In the genomic region with DNA sequence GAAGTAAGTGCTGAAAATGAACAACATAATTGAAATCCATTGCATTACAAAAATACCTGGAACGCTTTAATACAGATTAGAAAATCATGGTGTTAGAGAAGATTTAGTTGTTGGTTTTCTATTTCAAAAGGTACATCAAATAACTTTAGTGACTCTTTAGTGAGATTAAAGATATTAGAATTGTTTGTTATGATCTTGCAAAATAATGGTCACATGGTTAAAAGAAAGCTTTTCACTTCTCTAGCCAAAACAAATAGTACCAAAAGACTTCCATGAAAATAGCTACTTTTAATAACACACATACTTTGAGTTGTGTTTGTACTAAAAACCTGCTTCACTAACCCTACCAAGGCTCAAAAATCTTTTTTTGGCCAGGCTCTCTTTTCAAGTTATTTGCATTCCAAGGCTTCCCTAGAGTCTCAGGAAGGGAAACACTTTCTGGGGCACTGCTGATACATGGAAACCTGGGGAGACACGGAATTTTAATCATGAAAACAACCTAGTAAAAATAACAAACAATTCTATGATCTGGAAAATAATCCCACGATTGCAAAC, we compare ENCODE assay signal across 31 cellular contexts. TPM values are rescaled to one million over a fixed set of nuclear protein-coding genes. Genes with fewer than 3 reads are reported as not detected.
"Had no signal": no experiment of that assay in that cellular context is flagged by ENCODE, and none has a peak within 500 bp of the region (broad histone marks: within the 10 kb centered on the region; RNA-seq: fewer than 3 reads in every experiment).

A gene with protein sequence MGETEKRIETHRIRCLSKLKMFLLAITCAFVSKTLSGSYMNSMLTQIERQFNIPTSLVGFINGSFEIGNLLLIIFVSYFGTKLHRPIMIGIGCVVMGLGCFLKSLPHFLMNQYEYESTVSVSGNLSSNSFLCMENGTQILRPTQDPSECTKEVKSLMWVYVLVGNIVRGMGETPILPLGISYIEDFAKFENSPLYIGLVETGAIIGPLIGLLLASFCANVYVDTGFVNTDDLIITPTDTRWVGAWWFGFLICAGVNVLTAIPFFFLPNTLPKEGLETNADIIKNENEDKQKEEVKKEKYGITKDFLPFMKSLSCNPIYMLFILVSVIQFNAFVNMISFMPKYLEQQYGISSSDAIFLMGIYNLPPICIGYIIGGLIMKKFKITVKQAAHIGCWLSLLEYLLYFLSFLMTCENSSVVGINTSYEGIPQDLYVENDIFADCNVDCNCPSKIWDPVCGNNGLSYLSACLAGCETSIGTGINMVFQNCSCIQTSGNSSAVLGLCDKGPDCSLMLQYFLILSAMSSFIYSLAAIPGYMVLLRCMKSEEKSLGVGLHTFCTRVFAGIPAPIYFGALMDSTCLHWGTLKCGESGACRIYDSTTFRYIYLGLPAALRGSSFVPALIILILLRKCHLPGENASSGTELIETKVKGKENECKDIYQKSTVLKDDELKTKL (minus strand): TSS at position 147 of the 555 bp plus-strand sequence. CDS start 270 bp downstream, outside the sequence.

- H3K4me3 ChIP-seq: body of pancreas, heart left ventricle, left ventricle myocardium inferior, lung, sigmoid colon, smooth muscle cell, tibial artery had no signal

- H3K4me3 Mint-ChIP-seq: activated CD4-positive, alpha-beta T cell treated with anti-CD3 and anti-CD28 coated beads for 36 hours; activated CD8-positive, alpha-beta memory T cell treated with anti-CD3 and anti-CD28 coated beads, Interleukin-2, amount 10 ng/mL, durations not matched to agents 7 days and 5 days; activated CD8-positive, alpha-beta T cell treated with anti-CD3 and anti-CD28 coated beads, Interleukin-2, amount 10 ng/mL, durations not matched to agents 7 days and 5 days; activated naive CD4-positive, alpha-beta T cell treated with anti-CD3 and anti-CD28 coated beads, Interleukin-2, amount 50 U/mL, for 24 hours; activated naive CD8-positive, alpha-beta T cell treated with anti-CD3 and anti-CD28 coated beads, Interleukin-2, amount 50 U/mL, for 24 hours; natural killer cell; stimulated activated memory B cell treated with anti-CD40 and anti-IgM and Interleukin-4, amounts not matched to agents 10 μg/mL and 1 μg/mL and 100 μg/mL, for 72 hours; stimulated activated naive CD8-positive, alpha-beta T cell treated with anti-CD3 and anti-CD28 coated beads, Interleukin-15, amount 100 ng/mL, for 72 hours had no signal

- H3K4me1 Mint-ChIP-seq: activated CD4-positive, alpha-beta T cell treated with anti-CD3 and anti-CD28 coated beads for 36 hours; activated CD8-positive, alpha-beta memory T cell treated with anti-CD3 and anti-CD28 coated beads, Interleukin-2, amount 10 ng/mL, durations not matched to agents 7 days and 5 days; activated naive CD4-positive, alpha-beta T cell treated with anti-CD3 and anti-CD28 coated beads, Interleukin-2, amount 50 U/mL, for 24 hours; activated naive CD8-positive, alpha-beta T cell treated with anti-CD3 and anti-CD28 coated beads, Interleukin-2, amount 50 U/mL, for 24 hours; natural killer cell; stimulated activated memory B cell treated with anti-CD40 and anti-IgM and Interleukin-4, amounts not matched to agents 10 μg/mL and 1 μg/mL and 100 μg/mL, for 72 hours; stimulated activated naive CD8-positive, alpha-beta T cell treated with anti-CD3 and anti-CD28 coated beads, Interleukin-15, amount 100 ng/mL, for 72 hours had no signal

- H3K9me3 ChIP-seq: body of pancreas, tibial artery had no signal

- ATAC-seq: activated CD4-positive, alpha-beta T cell treated with anti-CD3 and anti-CD28 coated beads for 36 hours; activated CD8-positive, alpha-beta memory T cell treated with anti-CD3 and anti-CD28 coated beads, Interleukin-2, amount 10 ng/mL, durations not matched to agents 7 days and 5 days; activated CD8-positive, alpha-beta T cell treated with anti-CD3 and anti-CD28 coated beads, Interleukin-2, amount 10 ng/mL, durations not matched to agents 7 days and 5 days; activated naive CD8-positive, alpha-beta T cell treated with anti-CD3 and anti-CD28 coated beads, Interleukin-2, amount 50 U/mL, for 24 hours; body of pancreas; heart left ventricle; natural killer cell; stimulated activated memory B cell treated with anti-CD40 and anti-IgM and Interleukin-4, amounts not matched to agents 10 μg/mL and 1 μg/mL and 100 μg/mL, for 72 hours; stimulated activated naive CD8-positive, alpha-beta T cell treated with anti-CD3 and anti-CD28 coated beads, Interleukin-15, amount 100 ng/mL, for 72 hours had no signal

- H3K36me3 Mint-ChIP-seq: activated naive CD4-positive, alpha-beta T cell treated with anti-CD3 and anti-CD28 coated beads, Interleukin-2, amount 50 U/mL, for 24 hours; natural killer cell; stimulated activated memory B cell treated with anti-CD40 and anti-IgM and Interleukin-4, amounts not matched to agents 10 μg/mL and 1 μg/mL and 100 μg/mL, for 72 hours had no signal

- H3K27ac ChIP-seq: body of pancreas, heart left ventricle, left ventricle myocardium inferior, sigmoid colon, tibial artery had no signal

- H3K4me1 ChIP-seq: body of pancreas, heart left ventricle, left ventricle myocardium inferior, sigmoid colon had no signal

- H3K4me2 ChIP-seq: smooth muscle cell had no signal

- H3K27me3 Mint-ChIP-seq: stimulated activated naive CD8-positive, alpha-beta T cell treated with anti-CD3 and anti-CD28 coated beads, Interleukin-15, amount 100 ng/mL, for 72 hours had no signal

- H3K27me3 ChIP-seq: body of pancreas, heart left ventricle, sigmoid colon, tibial artery had no signal

- DNase-seq: activated CD4-positive, alpha-beta T cell treated with anti-CD3 and anti-CD28 coated beads for 36 hours; activated CD4-positive, CD25-positive, alpha-beta regulatory T cell; activated CD8-positive, alpha-beta memory T cell treated with anti-CD3 and anti-CD28 coated beads, Interleukin-2, amount 10 ng/mL, durations not matched to agents 7 days and 5 days; activated CD8-positive, alpha-beta T cell treated with anti-CD3 and anti-CD28 coated beads, Interleukin-2, amount 10 ng/mL, durations not matched to agents 7 days and 5 days; activated naive CD8-positive, alpha-beta T cell treated with anti-CD3 and anti-CD28 coated beads, Interleukin-2, amount 50 U/mL, for 24 hours; activated T-cell treated with anti-CD3 and anti-CD28 coated beads, Interleukin-2, amount 50 U/mL, for 48 hours; anterior cingulate cortex; body of pancreas; dermis blood vessel endothelial cell; effector CD8-positive, alpha-beta T cell; erythroblast; heart left ventricle; left ventricle myocardium inferior; mesendoderm; natural killer cell; posterior cingulate gyrus; sigmoid colon; stimulated activated CD4-positive, alpha-beta T cell treated with anti-CD3 and anti-CD28 coated beads, Interleukin-1b, Interleukin-23, amount 100 ng/mL, for 48 hours; stimulated activated CD4-positive, alpha-beta T cell treated with anti-CD3 and anti-CD28 coated beads, Interleukin-4, amount 100 ng/mL, for 4 hours; stimulated activated CD8-positive, alpha-beta memory T cell treated with anti-CD3 and anti-CD28 coated beads, Interleukin-4, amount 100 ng/mL, for 48 hours; stimulated activated naive CD8-positive, alpha-beta T cell treated with anti-CD3 and anti-CD28 coated beads, Interleukin-15, amount 100 ng/mL, for 72 hours; T-helper 1 cell; tibial artery had no signal

- H3K27ac Mint-ChIP-seq: activated CD4-positive, alpha-beta T cell treated with anti-CD3 and anti-CD28 coated beads for 36 hours; activated CD8-positive, alpha-beta memory T cell treated with anti-CD3 and anti-CD28 coated beads, Interleukin-2, amount 10 ng/mL, durations not matched to agents 7 days and 5 days; activated CD8-positive, alpha-beta T cell treated with anti-CD3 and anti-CD28 coated beads, Interleukin-2, amount 10 ng/mL, durations not matched to agents 7 days and 5 days; activated naive CD4-positive, alpha-beta T cell treated with anti-CD3 and anti-CD28 coated beads, Interleukin-2, amount 50 U/mL, for 24 hours; activated naive CD8-positive, alpha-beta T cell treated with anti-CD3 and anti-CD28 coated beads, Interleukin-2, amount 50 U/mL, for 24 hours; activated T-helper 2 cell treated with anti-CD3 and anti-CD28 coated beads, Interferon-gamma antibody, Interleukin-2, Interleukin-4, amounts not matched to agents 10 μg/mL and 5 μg/mL and 100 μg/mL, durations not matched to agents 14 hours and 24 hours and 36 hours; natural killer cell; stimulated activated memory B cell treated with anti-CD40 and anti-IgM and Interleukin-4, amounts not matched to agents 10 μg/mL and 1 μg/mL and 100 μg/mL, for 72 hours; stimulated activated naive CD8-positive, alpha-beta T cell treated with anti-CD3 and anti-CD28 coated beads, Interleukin-15, amount 100 ng/mL, for 72 hours had no signal

- H3K36me3 ChIP-seq: heart left ventricle, left ventricle myocardium inferior, sigmoid colon, tibial artery had no signal

RNA-seq across cellular contexts. Expression of the gene that starts here (rescaled TPM):
- total RNA-seq: activated CD4-positive, alpha-beta T cell treated with anti-CD3 and anti-CD28 coated beads for 36 hours; activated CD8-positive, alpha-beta memory T cell treated with anti-CD3 and anti-CD28 coated beads, Interleukin-2, amount 10 ng/mL, durations not matched to agents 7 days and 5 days; activated CD8-positive, alpha-beta T cell treated with anti-CD3 and anti-CD28 coated beads, Interleukin-2, amount 10 ng/mL, durations not matched to agents 7 days and 5 days; activated T-helper 2 cell treated with anti-CD3 and anti-CD28 coated beads, Interferon-gamma antibody, Interleukin-2, Interleukin-4, amounts not matched to agents 10 μg/mL and 5 μg/mL and 100 μg/mL, durations not matched to agents 14 hours and 24 hours and 36 hours; body of pancreas; heart left ventricle; kidney epithelial cell; left ventricle myocardium inferior; natural killer cell; osteoblast; sigmoid colon; ureter had no signal
- polyA plus RNA-seq: heart left ventricle had no signal
